ENCODE assay signal across 8 cellular contexts in the genomic region with DNA sequence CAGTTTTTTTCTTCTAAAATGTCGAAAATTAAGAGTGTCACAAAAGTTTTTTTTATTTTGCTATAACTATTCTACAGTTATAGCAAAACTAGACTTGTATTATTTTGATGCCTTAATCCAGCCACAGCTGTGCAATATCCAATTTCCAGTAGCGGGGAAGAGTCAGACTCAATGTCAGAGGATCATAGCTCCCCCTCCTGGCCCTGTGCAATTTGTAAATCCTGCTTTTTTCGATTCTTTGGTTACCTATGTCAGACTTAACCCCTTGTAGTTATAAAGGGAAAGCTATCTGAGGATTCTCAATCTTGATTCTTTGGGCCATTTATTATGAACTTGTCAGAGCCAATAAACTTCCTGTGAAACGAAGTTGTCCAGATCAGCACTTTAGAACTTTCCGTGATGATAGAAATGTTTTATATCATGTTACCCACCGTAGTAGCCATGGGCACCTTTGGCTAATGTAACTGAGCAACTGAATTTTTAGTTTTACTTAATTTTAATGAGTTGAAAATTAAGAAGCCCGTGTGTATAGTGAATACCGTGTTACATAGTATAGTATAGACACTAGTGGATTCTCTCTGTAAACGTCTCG.
A peak's percentile ranks its signal among the peaks of the same experiment; 100 is the strongest.
DNase-seq lines count a peak whose midpoint lies in the region; ATAC-seq and TF ChIP-seq lines count a peak whose summit lies in the region.

No MANE protein-coding gene starts in this region.

- TF ChIP-seq CTCF in C4-2B (conservative IDR thresholded peaks at IDR 0.05) (peak; percentile 70), dorsolateral prefrontal cortex (IDR thresholded peaks at IDR 0.05 in 54 of 56, conservative IDR thresholded peaks at IDR 0.05 in 2 of 56; ENCODE audit: low read depth in 1 of 56, partially characterized antibody in 56 of 56) (peak; percentile 42 to 88 (median 71)), neural cell (IDR thresholded peaks at IDR 0.05; ENCODE audit: poor library complexity, severe bottlenecking) (peak; percentile 78)

- H3K4me2 ChIP-seq in GM23248 (ENCODE audit: unreplicated experiment): no peak overlapping the region
- no peak overlapping the region for H3K4me2 ChIP-seq in neural cell (ENCODE audit: low read length)

- intact Hi-C loops in dorsolateral prefrontal cortex (cut with DNase I): loop anchor here (2.0 to 5.0 kb wide), 4 partner anchors 85 to 251 kb away; partner anchors contain the start of gene PRKCQ (in 2 of the 2)

- H3K9me2 ChIP-seq in GM23248 (ENCODE audit: insufficient read depth) (no peaks in the 10 kb centered on the region), neural cell (ENCODE audit: insufficient read depth, low read length) (no peaks in the 10 kb centered on the region)

- no peak overlapping the region for H3K9ac ChIP-seq in GM23248
- H3K9ac ChIP-seq in neural cell (ENCODE audit: low read length): no peak overlapping the region

- peak; percentile 58 for DNase-seq in GM23248
- DNase-seq in SHP77 (lab: John Stamatoyannopoulos, UW): peak; percentile 28 to 38
- peak in 4 of 10 donors; percentile 22 to 51 (median 40) for DNase-seq in dorsolateral prefrontal cortex
- no peak for DNase-seq in T-helper 17 cell
- no peak for DNase-seq in 8988T

- no peaks in the 10 kb centered on the region for H3K4me1 ChIP-seq in GM23248 (ENCODE audit: insufficient read depth)

- peaks cover 18% of the 10 kb centered on the region for H3K4me1 Mint-ChIP-seq in T-helper 17 cell

- no peaks in the 10 kb centered on the region for H3K79me2 ChIP-seq in GM23248 (ENCODE audit: insufficient read depth)
- H3K79me2 ChIP-seq in neural cell (replicated peaks; ENCODE audit: insufficient read depth, low read length): no peaks in the 10 kb centered on the region

- H3K4me3 Mint-ChIP-seq in T-helper 17 cell: no peak overlapping the region

- H3K9me3 ChIP-seq in GM23248 (ENCODE audit: low read depth) (no peaks in the 10 kb centered on the region), neural cell (ENCODE audit: low read length) (no peaks in the 10 kb centered on the region), T-helper 17 cell (ENCODE audit: control insufficient read depth, low read length, poor library complexity, severe bottlenecking) (no peaks in the 10 kb centered on the region)

- peak; percentile 78 for TF ChIP-seq RAD21 in neural cell (conservative IDR thresholded peaks at IDR 0.05)

- no peak overlapping the region for H3K27ac Mint-ChIP-seq in T-helper 17 cell

- H4K20me1 ChIP-seq in GM23248 (ENCODE audit: insufficient read depth): no peaks in the 10 kb centered on the region
- H4K20me1 ChIP-seq in neural cell (ENCODE audit: insufficient read depth): no peaks in the 10 kb centered on the region

- no peak overlapping the region for H2AFZ ChIP-seq in GM23248
- H2AFZ ChIP-seq in neural cell (ENCODE audit: low read depth, low read length): no peak overlapping the region

- H3K27ac ChIP-seq in C4-2B (no peak overlapping the region), GM23248 (no peak overlapping the region), dorsolateral prefrontal cortex (no peak overlapping the region), neural cell (ENCODE audit: low read length) (no peak overlapping the region)

- TF ChIP-seq EP300 in neural cell (conservative IDR thresholded peaks at IDR 0.05; ENCODE audit: poor library complexity, severe bottlenecking): no peak

- no peaks in the 10 kb centered on the region for H3K27me3 Mint-ChIP-seq in T-helper 17 cell

- H3F3A ChIP-seq in GM23248 (ENCODE audit: insufficient read depth) (no peaks in the 10 kb centered on the region), neural cell (ENCODE audit: insufficient read depth, low read length, poor library complexity, severe bottlenecking) (no peaks in the 10 kb centered on the region)

- no peak overlapping the region for H3K4me3 ChIP-seq in GM23248
- no peak overlapping the region for H3K4me3 ChIP-seq in dorsolateral prefrontal cortex
- H3K4me3 ChIP-seq in neural cell (ENCODE audit: low read length): no peak overlapping the region

- H3K36me3 ChIP-seq in GM23248 (ENCODE audit: low read depth) (no peaks in the 10 kb centered on the region), neural cell (ENCODE audit: insufficient read depth, low read length) (no peaks in the 10 kb centered on the region)

- in situ Hi-C loops in GM23248 (cut with MboI): loop anchor here (25.0 kb wide), 1 partner anchor 745 kb away; the partner anchor contains the start of gene SFMBT2

- ATAC-seq in HG02938 (IDR thresholded peaks at IDR 0.05; ENCODE audit: unreplicated experiment) (no peak), T-helper 17 cell (no peak)

- no peaks in the 10 kb centered on the region for H3K36me3 Mint-ChIP-seq in T-helper 17 cell (ENCODE audit: low read depth)

- WGBS in GM23248 (ENCODE audit: low coverage in 1 of 2, low lambda C conversion rate in 2 of 2, missing lambda C conversion rate in 2 of 2), 2 experiments: 23 to 28% methylated on average over 10 of the region's 10 CpGs

- H3K27me3 ChIP-seq in GM23248 (replicated peaks; ENCODE audit: insufficient read depth) (peaks cover 7% of the 10 kb centered on the region; the same call in 1 of the 2 replicates), dorsolateral prefrontal cortex (peaks cover 0 to 7% (median 0%) of the 10 kb centered on the region in 45 donors), neural cell (ENCODE audit: insufficient read depth, low read depth, low read length) (no peaks in the 10 kb centered on the region)

TF ChIP-seq in neural cell, 6 proteins besides CTCF, POLR2A, EP300 and RAD21:
- TF ChIP-seq SMC3 (conservative IDR thresholded peaks at IDR 0.05; ENCODE audit: poor library complexity): peak; percentile 88
- TF ChIP-seq POLR2AphosphoS5 (IDR thresholded peaks at IDR 0.05): no peak
TF ChIP-seq in neural cell: peak in this region for 1.

Comparison
In these comparisons a context has a peak if more than half of its experiments do, and no peak if none do; other contexts are left out.
1. DNase-seq: peak in GM23248 (single experiment) and SHP77 (2 of 2); none in T-helper 17 cell (0 of 3) and 8988T (single experiment).
2. Peak in every context shown above with its lines, with median percentiles within 50 percentile points of each other: CTCF ChIP-seq.